8 cellular contexts compared by ENCODE assay signal in genomic region chr12:51590347-51591019, GRCh38. TPM values are rescaled to one million over a fixed set of nuclear protein-coding genes. Genes with fewer than 3 reads are reported as not detected.
DNase-seq lines count a peak whose midpoint lies in the region; ATAC-seq and TF ChIP-seq lines count a peak whose summit lies in the region.

No MANE protein-coding gene starts in this region.

- H3K27ac ChIP-seq in heart right ventricle (no peak overlapping the region), prostate gland (no peak overlapping the region), urinary bladder (ENCODE audit: low read depth) (no peak overlapping the region)

- H3K9me3 ChIP-seq in MG63 (no peaks in the 10 kb centered on the region), heart right ventricle (peaks cover 0 to 3% (median 0%) of the 10 kb centered on the region in 11 donors), prostate gland (no peaks in the 10 kb centered on the region)

- H3K4me1 Mint-ChIP-seq in activated naive CD8-positive, alpha-beta T cell (ENCODE audit: low read depth) = peaks cover 15% of the 10 kb centered on the region

- intact Hi-C loops in heart right ventricle (cut with DNase I) (no loop called here), prostate gland (cut with DNase I) (no loop called here)

- peaks cover 25% of the 10 kb centered on the region for H3K27me3 Mint-ChIP-seq in activated naive CD8-positive, alpha-beta T cell

- TF ChIP-seq CTCF in heart right ventricle (IDR thresholded peaks at IDR 0.05) (peak in 8 of 9 donors; percentile 21 to 58 (median 46)), prostate gland (IDR thresholded peaks at IDR 0.05) (peak in 3 of 4 experiments; percentile 35 to 67 (median 39))

- H3K27me3 ChIP-seq in MG63 (peaks cover 3% of the 10 kb centered on the region), heart right ventricle (peaks cover 0 to 86% (median 39%) of the 10 kb centered on the region in 7 donors), prostate gland (replicated peaks; ENCODE audit: insufficient read depth) (no peaks in the 10 kb centered on the region)

- no peak for TF ChIP-seq POLR2A in prostate gland (IDR thresholded peaks at IDR 0.05)

- in situ Hi-C loops in SK-MEL-5 (cut with HindIII; ENCODE audit: low pct_unique_long_range_greater_than_20kb, low sequenced_read_pairs) = no loop called here

- H3K4me3 Mint-ChIP-seq in activated naive CD8-positive, alpha-beta T cell = peak overlapping the region; percentile 88

- ATAC-seq in GM21576 (IDR thresholded peaks at IDR 0.05; ENCODE audit: unreplicated experiment) (peak; percentile 78), heart right ventricle (peak; percentile 59 to 84 (median 68))

- DNase-seq in COLO668 (lab: John Stamatoyannopoulos, UW; ENCODE audit: unreplicated experiment) (peak; percentile 89), MG63 (peak; percentile 74), SK-MEL-5 (ENCODE audit: low read depth, low spot score) (peak; percentile 76), heart right ventricle (peak; percentile 32 to 62), prostate gland (ENCODE audit: low spot score) (peak; percentile 53)

- H3K4me3 ChIP-seq in MG63 (peak overlapping the region; percentile 58), heart right ventricle (peak overlapping the region in 9 of 10 donors; percentile 27 to 63 (median 49)), prostate gland (peak overlapping the region; percentile 52), urinary bladder (ENCODE audit: low read depth, low read length) (peak overlapping the region; percentile 86)

- H3K4me1 ChIP-seq in heart right ventricle (peaks cover 0 to 12% (median 10%) of the 10 kb centered on the region in 9 donors), prostate gland (replicated peaks) (no peaks in the 10 kb centered on the region), urinary bladder (ENCODE audit: insufficient read depth) (no peaks in the 10 kb centered on the region)

- H3K9me3 Mint-ChIP-seq in activated naive CD8-positive, alpha-beta T cell (ENCODE audit: low read depth) = no peaks in the 10 kb centered on the region

- 3 to 4% methylated on average over 59 to 68 of the region's 68 CpGs for WGBS in heart right ventricle, 2 donors
- WGBS in prostate gland = 7% methylated on average over 38 of the region's 68 CpGs
- WGBS in urinary bladder = 4% methylated on average over 66 of the region's 68 CpGs

- H3K27ac Mint-ChIP-seq in activated naive CD8-positive, alpha-beta T cell = peak overlapping the region; percentile 64

- no peaks in the 10 kb centered on the region for H3K36me3 ChIP-seq in MG63
- H3K36me3 ChIP-seq in heart right ventricle = no peaks in the 10 kb centered on the region
- H3K36me3 ChIP-seq in prostate gland = no peaks in the 10 kb centered on the region
- no peaks in the 10 kb centered on the region for H3K36me3 ChIP-seq in urinary bladder (ENCODE audit: insufficient read depth)

- H3K36me3 Mint-ChIP-seq in activated naive CD8-positive, alpha-beta T cell = no peaks in the 10 kb centered on the region

RNA-seq across cellular contexts. Expression of gene SCN8A, which starts 0.6 kb away (rescaled TPM):
- total RNA-seq in MG63 (2014; rRNA removed; shearing (Covaris generic); ENCODE audit: low replicate concordance) = 1.4 and 10.0 TPM in 2 replicates
- 1.0 and 1.1 TPM in 2 replicates for total RNA-seq in SK-MEL-5 (2014; rRNA removed; shearing (Covaris generic))
- polyA plus RNA-seq in SK-MEL-5 (2015; cell fraction: cytosol; rRNA removed) = 0.46 and 1.9 TPM in 2 replicates
- polyA plus RNA-seq in SK-MEL-5 (2015; cell fraction: nucleus; rRNA removed) = 7.3 and 10.1 TPM in 2 replicates
- 1 to 10 TPM in 1 of 10 donors, under 1 TPM in 8, not detected in 1; 0.27 to 1.6 (median 0.46) TPM for total RNA-seq in heart right ventricle
- polyA plus RNA-seq in heart right ventricle = under 1 TPM; 0.01 to 0.07 TPM
- total RNA-seq in prostate gland = 10 to 100 TPM in 1 of 2 donors, 1 to 10 TPM in 1; 7.6 to 10.4 TPM
- 2.6 TPM for total RNA-seq in urinary bladder
- polyA plus RNA-seq in urinary bladder = 0.23 TPM
